In the genomic region with DNA sequence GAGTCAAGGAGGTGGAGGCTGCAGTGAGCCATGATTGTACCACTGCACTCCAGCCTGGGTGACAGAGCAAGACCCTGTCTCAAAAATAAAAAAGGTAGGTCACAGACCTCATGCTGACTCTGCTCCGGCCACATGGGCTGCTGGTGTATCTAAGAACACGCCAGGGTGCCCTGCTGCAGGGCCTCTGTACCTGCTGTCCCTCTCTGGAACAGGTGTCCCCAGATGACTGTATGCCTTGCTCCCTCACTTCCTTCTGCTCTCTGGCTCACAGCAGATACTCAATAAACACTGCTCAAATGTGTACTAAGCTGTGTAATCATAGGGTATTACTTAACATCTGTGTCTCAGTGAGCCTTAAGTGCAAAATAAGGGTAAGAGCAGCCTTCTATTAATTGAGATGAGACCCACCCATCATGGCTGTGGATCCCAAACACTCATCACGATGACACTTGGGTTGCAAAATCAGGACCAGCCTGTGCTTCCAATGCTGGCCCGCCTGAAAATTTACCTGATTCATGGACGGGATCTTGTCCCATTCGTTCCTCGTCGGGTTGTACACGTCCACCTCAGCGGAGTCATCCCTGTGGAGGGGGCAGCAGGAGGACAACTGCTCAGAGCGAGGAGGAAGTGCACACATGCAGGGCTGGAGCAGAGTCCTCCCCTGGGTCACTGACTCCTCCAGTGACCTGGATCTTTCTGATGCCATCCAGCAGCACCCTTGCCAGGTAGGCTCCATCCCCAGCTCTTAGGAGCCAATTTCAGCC, we compare ENCODE assay signal across 17 cellular contexts. TPM values are rescaled to one million over a fixed set of nuclear protein-coding genes. Genes with fewer than 3 reads are reported as not detected.
"Had no signal": no experiment of that assay in that cellular context is flagged by ENCODE, and none has a peak within 500 bp of the region (broad histone marks: within the 10 kb centered on the region; RNA-seq: fewer than 3 reads in every experiment).

No MANE protein-coding gene starts in this region.

- H3K9me3 ChIP-seq: esophagus squamous epithelium, heart left ventricle, left lung, SK-N-SH, uterus had no signal

- H3K4me2 ChIP-seq: SK-N-SH had no signal

- DNase-seq: activated CD4-positive, alpha-beta T cell treated with anti-CD3 and anti-CD28 coated beads, Interleukin-2, amount 10 ng/mL, durations not matched to agents 7 days and 5 days; activated CD8-positive, alpha-beta memory T cell treated with anti-CD3 and anti-CD28 coated beads, Interleukin-2, amount 10 ng/mL, durations not matched to agents 7 days and 5 days; activated naive CD4-positive, alpha-beta T cell; esophagus squamous epithelium; foreskin keratinocyte; heart left ventricle; left lung; mesenchymal stem cell; SK-N-SH; stimulated activated CD4-positive, alpha-beta T cell treated with anti-CD3 and anti-CD28 coated beads, Interleukin-4, amount 100 ng/mL, for 4 hours; T-helper 1 cell; uterus had no signal

- H3K27me3 ChIP-seq: esophagus squamous epithelium, foreskin keratinocyte, heart left ventricle, left lung, uterus had no signal

- ATAC-seq: activated CD8-positive, alpha-beta memory T cell treated with anti-CD3 and anti-CD28 coated beads, Interleukin-2, amount 10 ng/mL, durations not matched to agents 7 days and 5 days; foreskin keratinocyte; heart left ventricle; left lung; WTC11 had no signal

- H2AFZ ChIP-seq: parathyroid adenoma had no signal

- H3K27ac ChIP-seq: foreskin keratinocyte, left lung, parathyroid adenoma, uterus had no signal

- H3K4me1 ChIP-seq: foreskin keratinocyte had no signal

- H3K4me3 ChIP-seq: esophagus squamous epithelium, heart left ventricle, left lung, skin epidermis, uterus had no signal

- H3K9me3 Mint-ChIP-seq: activated CD4-positive, alpha-beta T cell treated with anti-CD3 and anti-CD28 coated beads, Interleukin-2, amount 10 ng/mL, durations not matched to agents 7 days and 5 days; brain; nephron; WTC11 had no signal

- H3K4me3 Mint-ChIP-seq: activated CD4-positive, alpha-beta T cell treated with anti-CD3 and anti-CD28 coated beads, Interleukin-2, amount 10 ng/mL, durations not matched to agents 7 days and 5 days; activated CD8-positive, alpha-beta memory T cell treated with anti-CD3 and anti-CD28 coated beads, Interleukin-2, amount 10 ng/mL, durations not matched to agents 7 days and 5 days; nephron; WTC11 had no signal

- H3K27me3 Mint-ChIP-seq: activated CD4-positive, alpha-beta T cell treated with anti-CD3 and anti-CD28 coated beads, Interleukin-2, amount 10 ng/mL, durations not matched to agents 7 days and 5 days; activated CD8-positive, alpha-beta memory T cell treated with anti-CD3 and anti-CD28 coated beads, Interleukin-2, amount 10 ng/mL, durations not matched to agents 7 days and 5 days; brain had no signal

- H3K36me3 ChIP-seq: uterus had no signal

- H3K27ac Mint-ChIP-seq: activated CD4-positive, alpha-beta T cell treated with anti-CD3 and anti-CD28 coated beads, Interleukin-2, amount 10 ng/mL, durations not matched to agents 7 days and 5 days; nephron; WTC11 had no signal

RNA-seq across cellular contexts. Expression of gene TAS1R1, which starts 40.1 kb away (rescaled TPM):
- total RNA-seq: activated CD4-positive, alpha-beta T cell treated with anti-CD3 and anti-CD28 coated beads, Interleukin-2, amount 10 ng/mL, durations not matched to agents 7 days and 5 days; activated CD8-positive, alpha-beta memory T cell treated with anti-CD3 and anti-CD28 coated beads, Interleukin-2, amount 10 ng/mL, durations not matched to agents 7 days and 5 days; esophagus squamous epithelium; foreskin keratinocyte; heart left ventricle; left lung; uterus had no signal
